27 cellular contexts compared by ENCODE assay signal in the genomic region with DNA sequence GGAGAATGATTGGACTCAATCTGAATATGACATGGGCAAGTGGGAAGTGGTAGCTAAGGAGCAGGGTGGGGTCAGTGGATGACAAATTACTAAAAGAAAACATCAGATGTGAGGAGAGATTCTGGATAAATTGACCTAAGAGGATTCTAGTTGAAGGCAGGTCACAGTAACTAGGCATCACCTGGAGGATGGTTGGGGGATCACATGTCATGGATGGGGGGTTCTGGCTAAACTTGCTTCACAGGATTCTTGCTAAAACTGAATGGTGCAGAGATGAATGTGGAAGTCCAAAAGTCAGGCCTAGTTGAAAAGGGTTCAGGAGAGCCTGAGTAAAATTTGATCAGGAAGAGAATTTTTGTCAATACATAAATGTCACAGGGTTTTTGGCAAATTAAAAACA. TPM values are rescaled to one million over a fixed set of nuclear protein-coding genes. Genes with fewer than 3 reads are reported as not detected.
"Had no signal": no experiment of that assay in that cellular context is flagged by ENCODE, and none has a peak within 500 bp of the region (broad histone marks: within the 10 kb centered on the region; RNA-seq: fewer than 3 reads in every experiment).

No MANE protein-coding gene starts in this region.

- H3K4me3 ChIP-seq: ascending aorta, body of pancreas, SK-N-MC had no signal

- H3K36me3 Mint-ChIP-seq: T-cell had no signal

- H3K27me3 Mint-ChIP-seq: activated CD8-positive, alpha-beta T cell treated with anti-CD3 and anti-CD28 coated beads for 36 hours; activated naive CD4-positive, alpha-beta T cell treated with anti-CD3 and anti-CD28 coated beads, Interleukin-2, amount 50 U/mL, for 24 hours; central memory CD8-positive, alpha-beta T cell; T-cell had no signal

- H3K4me3 Mint-ChIP-seq: activated CD8-positive, alpha-beta T cell treated with anti-CD3 and anti-CD28 coated beads for 36 hours; activated naive CD4-positive, alpha-beta T cell treated with anti-CD3 and anti-CD28 coated beads, Interleukin-2, amount 50 U/mL, for 24 hours; activated T-helper 1 cell treated with anti-CD3 and anti-CD28 coated beads, Interleukin-12 subunit alpha, Interleukin-12 subunit beta, Interleukin-2, Interleukin-4 antibody, amounts not matched to agents 30 ng/mL and 10 ng/mL and 1 ng/mL, durations not matched to agents 14 hours and 24 hours and 36 hours; central memory CD8-positive, alpha-beta T cell; T-cell had no signal

- H3K9me3 ChIP-seq: ascending aorta, body of pancreas had no signal

- DNase-seq: activated CD4-positive, alpha-beta T cell treated with anti-CD3 and anti-CD28 coated beads for 4 hours; activated CD8-positive, alpha-beta memory T cell treated with anti-CD3 and anti-CD28 coated beads, Interleukin-2, amount 50 U/mL, for 4 hours; activated CD8-positive, alpha-beta T cell treated with anti-CD3 and anti-CD28 coated beads for 36 hours; activated effector memory CD4-positive, alpha-beta T cell treated with Interleukin-2 at 50 U/mL for 16 hours; activated naive CD4-positive, alpha-beta T cell; body of pancreas; Kasumi-1; NCI-H1105 treated with DMSO at 0.1 percent for 48 hours; NCI-H1436 treated with DMSO at 0.1 percent for 48 hours; NCI-H187; NCI-H2081; NCI-H2227 treated with DMSO at 0.1 percent for 48 hours; NCI-H526; NCI-H82; NK-92 treated with Interleukin-12 subunit alpha and Interleukin-12 subunit beta, amount 100 ng/mL, for 24 hours; OCI-M1; RPMI8226; T-cell had no signal

- H3K9me3 Mint-ChIP-seq: activated CD8-positive, alpha-beta T cell treated with anti-CD3 and anti-CD28 coated beads for 36 hours; activated naive CD4-positive, alpha-beta T cell treated with anti-CD3 and anti-CD28 coated beads, Interleukin-2, amount 50 U/mL, for 24 hours; activated T-helper 1 cell treated with anti-CD3 and anti-CD28 coated beads, Interleukin-12 subunit alpha, Interleukin-12 subunit beta, Interleukin-2, Interleukin-4 antibody, amounts not matched to agents 30 ng/mL and 10 ng/mL and 1 ng/mL, durations not matched to agents 14 hours and 24 hours and 36 hours; central memory CD8-positive, alpha-beta T cell; T-cell had no signal

- H3K27me3 ChIP-seq: ascending aorta, body of pancreas had no signal

- H3K27ac Mint-ChIP-seq: activated CD8-positive, alpha-beta T cell treated with anti-CD3 and anti-CD28 coated beads for 36 hours; activated naive CD4-positive, alpha-beta T cell treated with anti-CD3 and anti-CD28 coated beads, Interleukin-2, amount 50 U/mL, for 24 hours; activated T-helper 1 cell treated with anti-CD3 and anti-CD28 coated beads, Interleukin-12 subunit alpha, Interleukin-12 subunit beta, Interleukin-2, Interleukin-4 antibody, amounts not matched to agents 30 ng/mL and 10 ng/mL and 1 ng/mL, durations not matched to agents 14 hours and 24 hours and 36 hours; T-cell had no signal

- H3K27ac ChIP-seq: ascending aorta, body of pancreas, SK-N-MC, VCaP had no signal

- ATAC-seq: activated CD4-positive, CD25-positive, alpha-beta regulatory T cell treated with anti-CD3 and anti-CD28 coated beads, Interleukin-2, amount 50 U/mL, for 24 hours; activated CD8-positive, alpha-beta T cell treated with anti-CD3 and anti-CD28 coated beads for 36 hours; body of pancreas; Panc1; Right ventricle myocardium inferior; T-cell had no signal

- H3K4me1 Mint-ChIP-seq: activated naive CD4-positive, alpha-beta T cell treated with anti-CD3 and anti-CD28 coated beads, Interleukin-2, amount 50 U/mL, for 24 hours; central memory CD8-positive, alpha-beta T cell; T-cell had no signal

- H3K36me3 ChIP-seq: ascending aorta had no signal

- H3K4me1 ChIP-seq: ascending aorta, body of pancreas had no signal

RNA-seq across cellular contexts. Expression of gene CLHC1, which starts 18.3 kb away (rescaled TPM):
- total RNA-seq: ascending aorta had no signal
